ENCODE assay signal across 15 cellular contexts in genomic region chr12:6114476-6114870, GRCh38. TPM values are rescaled to one million over a fixed set of nuclear protein-coding genes. Genes with fewer than 3 reads are reported as not detected.
A peak's percentile ranks its signal among the peaks of the same experiment; 100 is the strongest.
DNase-seq lines count a peak whose midpoint lies in the region; ATAC-seq, FAIRE-seq and TF ChIP-seq lines count a peak whose summit lies in the region.
"Had no signal": no experiment of that assay in that cellular context is flagged by ENCODE, and none has a peak within 500 bp of the region (broad histone marks: within the 10 kb centered on the region; RNA-seq: fewer than 3 reads in every experiment).

No MANE protein-coding gene starts in this region.

- H3K9me3 ChIP-seq in IMR-90 (ENCODE audit: control insufficient read depth, insufficient read depth, low read length) (no peaks in the 10 kb centered on the region), lower lobe of right lung (no peaks in the 10 kb centered on the region), spleen (peaks cover 0 to 3% (median 0%) of the 10 kb centered on the region in 8 donors)

- peaks cover 2% of the 10 kb centered on the region for H3K4me1 ChIP-seq in IMR-90 (ENCODE audit: control insufficient read depth, insufficient read depth, low read length)
- peaks cover 21% of the 10 kb centered on the region for H3K4me1 ChIP-seq in lower lobe of right lung
- peaks cover 0 to 53% (median 13%) of the 10 kb centered on the region in 6 donors for H3K4me1 ChIP-seq in spleen
- H3K4me1 ChIP-seq: BLaER1 had no signal

- no peak overlapping the region for H2AFZ ChIP-seq in IMR-90 (replicated peaks; ENCODE audit: low read length, poor library complexity)

- H3K18ac ChIP-seq in IMR-90 (ENCODE audit: low read depth, low read length), result no peak overlapping the region

- H3K4me2 ChIP-seq in IMR-90 (ENCODE audit: low read depth, low read length), result no peak overlapping the region
- H3K4me2 ChIP-seq: BLaER1 had no signal

- H4K91ac ChIP-seq in IMR-90 (ENCODE audit: insufficient read depth, low read depth, low read length), result no peak overlapping the region

- H3K14ac ChIP-seq in IMR-90 (replicated peaks; ENCODE audit: low read depth, low read length), result no peak overlapping the region

- H2BK5ac ChIP-seq in IMR-90 (ENCODE audit: low read depth, low read length, poor library complexity, severe bottlenecking), result no peak overlapping the region

- H3K27me3 ChIP-seq in IMR-90 (ENCODE audit: control insufficient read depth, insufficient read depth, low read length), result no peaks in the 10 kb centered on the region; the same call in 1 of the 2 replicates
- H3K27me3 ChIP-seq in lower lobe of right lung (ENCODE audit: low read depth), result no peaks in the 10 kb centered on the region
- no peaks in the 10 kb centered on the region for H3K27me3 ChIP-seq in spleen (replicated peaks in 1 of 7)
- H3K27me3 ChIP-seq: BLaER1, MG63 had no signal

- H3K4me3 ChIP-seq in IMR-90 (ENCODE audit: insufficient read depth, low read depth, low read length) (no peak overlapping the region), lower lobe of right lung (no peak overlapping the region), spleen (no peak overlapping the region)
- H3K4me3 ChIP-seq: BLaER1, MG63 had no signal

- no peak overlapping the region for H2BK15ac ChIP-seq in IMR-90 (ENCODE audit: low read depth, low read length)

- dilution Hi-C loops in IMR-90 (cut with HindIII; ENCODE audit: low sequenced_read_pairs, unreplicated experiment), result no loop called here

- no peak overlapping the region for H4K8ac ChIP-seq in IMR-90 (ENCODE audit: low read depth in 2 of 2, low read length in 2 of 2)

- intact Hi-C loops in IMR-90 (cut with micrococcal nuclease), result no loop called here
- intact Hi-C loops in lower lobe of right lung (cut with DNase I), result no loop called here
- intact Hi-C loops in spleen (cut with DNase I; ENCODE audit: low total_unique reads), result no loop called here

- H2AK5ac ChIP-seq in IMR-90 (ENCODE audit: low read depth, low read length), result no peak overlapping the region

- TF ChIP-seq CTCF in IMR-90 (conservative IDR thresholded peaks at IDR 0.05; ENCODE audit: low read depth, low read length), result no peak
- TF ChIP-seq CTCF in lower lobe of right lung (IDR thresholded peaks at IDR 0.05), result no peak
- TF ChIP-seq CTCF in spleen (IDR thresholded peaks at IDR 0.05 in 8 of 11, conservative IDR thresholded peaks at IDR 0.05 in 3 of 11), result no peak

- peak overlapping the region; percentile 6 for H2AK9ac ChIP-seq in IMR-90 (replicated peaks; ENCODE audit: low read depth, low read length, poor library complexity)

- H2BK120ac ChIP-seq in IMR-90 (ENCODE audit: low read depth, low read length), result no peak overlapping the region

- H2BK20ac ChIP-seq in IMR-90 (ENCODE audit: low read depth, low read length), result no peak overlapping the region

- no peak overlapping the region for H3K9ac ChIP-seq in IMR-90 (ENCODE audit: low read depth, low read length)
- H3K9ac ChIP-seq: BLaER1 had no signal

- CTCF ChIA-PET in IMR-90 (lab: Yijun Ruan, JAX), result interaction anchor here (0.5 to 1.0 kb wide), 4 partner anchors 20 to 170 kb away, joined by 3 read pairs; no protein-coding TSS in a partner anchor

- no peaks in the 10 kb centered on the region for H3K79me1 ChIP-seq in IMR-90 (ENCODE audit: low read depth in 1 of 2, low read length in 2 of 2)

- in situ Hi-C loops in IMR-90 (cut with MboI; ENCODE audit: low sequenced_read_pairs), result no loop called here

- FAIRE-seq in GM19239 (lab: Jason Lieb, UNC), result no peak
- FAIRE-seq: H54 had no signal

- no peak for TF ChIP-seq POLR2A in IMR-90 (IDR thresholded peaks at IDR 0.05; ENCODE audit: low read depth, low read length)
- TF ChIP-seq POLR2A in spleen (IDR thresholded peaks at IDR 0.05), result no peak

- no peaks in the 10 kb centered on the region for H3K9me1 ChIP-seq in IMR-90 (ENCODE audit: insufficient read depth, low read length)

- BruUV-seq in IMR-90 (replicated peaks; lab: Mats Ljungman, UMichigan), result no TSS peak

- TF ChIP-seq RAD21 in IMR-90 (IDR thresholded peaks at IDR 0.05; ENCODE audit: low read length), result no peak

- H3K4ac ChIP-seq in IMR-90 (ENCODE audit: low read depth, low read length), result no peak overlapping the region

- no peak overlapping the region for H3K56ac ChIP-seq in IMR-90 (ENCODE audit: extremely low read depth, insufficient read depth, low read length)

- ATAC-seq in IMR-90 (ENCODE audit: low read depth) (no peak), lower lobe of right lung (peak in 1 of 2 donors; percentile 25), GM19351 (IDR thresholded peaks at IDR 0.05; ENCODE audit: unreplicated experiment) (no peak)

- H3K36me3 ChIP-seq in IMR-90 (ENCODE audit: control insufficient read depth, insufficient read depth, low read length) (no peaks in the 10 kb centered on the region), lower lobe of right lung (no peaks in the 10 kb centered on the region), spleen (peaks cover 0 to 12% (median 3%) of the 10 kb centered on the region in 6 donors)
- H3K36me3 ChIP-seq: BLaER1, MG63 had no signal

- no peak overlapping the region for H3K23ac ChIP-seq in IMR-90 (ENCODE audit: low read depth, low read length)

- H4K5ac ChIP-seq in IMR-90 (ENCODE audit: low read depth, low read length), result no peak overlapping the region

- DNase-seq in IMR-90 (no peak), lower lobe of right lung (no peak), spleen (no peak), DMS 273 treated with DMSO at 0.1 percent for 48 hours (lab: John Stamatoyannopoulos, UW) (no peak), GM19239 (ENCODE audit: insufficient read length, low spot score) (no peak)
- DNase-seq: CD8-positive, alpha-beta memory T cell; MG63; NCI-H1092 treated with DMSO at 0.1 percent for 48 hours; NCI-H187; NCI-H774; SHP77 had no signal

- no peaks in the 10 kb centered on the region for H4K20me1 ChIP-seq in IMR-90 (ENCODE audit: insufficient read depth, low read length)
- H4K20me1 ChIP-seq: BLaER1 had no signal

- 100% methylated on average over 1 of the region's 6 CpGs; no CpG with 5 or more reads in 1 of the 2 experiments for WGBS in IMR-90 (ENCODE audit: extremely low coverage in 2 of 2, insufficient read length in 1 of 2), 2 experiments
- WGBS in spleen, 5 donors, result 58 to 86% (median 76%) methylated on average over 4 to 6 of the region's 6 CpGs

- H3K27ac ChIP-seq in IMR-90 (ENCODE audit: insufficient read depth, low read length) (no peak overlapping the region), cingulate gyrus (ENCODE audit: low read depth, low read length) (peak overlapping the region; percentile 10), lower lobe of right lung (peak overlapping the region; percentile 18), spleen (peak overlapping the region; percentile 0 to 88 (median 78))
- H3K27ac ChIP-seq: BLaER1 had no signal

- POLR2A ChIA-PET in IMR-90 (lab: Charles Lee; ENCODE audit: unreplicated experiment), result no interaction called here

TF ChIP-seq in IMR-90, 13 proteins besides CTCF, POLR2A, EP300 and RAD21:
- TF ChIP-seq SMC3 (IDR thresholded peaks at IDR 0.05; ENCODE audit: low read depth, low read length) (no peak), BHLHE40 (IDR thresholded peaks at IDR 0.05; ENCODE audit: low read depth, low read length) (no peak), CEBPB (IDR thresholded peaks at IDR 0.05; ENCODE audit: low read depth, low read length) (no peak), RCOR1 (IDR thresholded peaks at IDR 0.05; ENCODE audit: insufficient replicate concordance, low read length) (no peak), NFE2L2 (IDR thresholded peaks at IDR 0.05; ENCODE audit: low read depth, low read length) (no peak), FOS (IDR thresholded peaks at IDR 0.05; ENCODE audit: low read depth, low read length) (no peak), RFX5 (IDR thresholded peaks at IDR 0.05; ENCODE audit: low read depth, low read length) (no peak), CHD1 (IDR thresholded peaks at IDR 0.05; ENCODE audit: low read depth, low read length) (no peak), MAFK (IDR thresholded peaks at IDR 0.05; ENCODE audit: low read depth, low read length) (no peak), MAZ (IDR thresholded peaks at IDR 0.05; ENCODE audit: borderline replicate concordance, low read depth, low read length) (no peak), MXI1 (IDR thresholded peaks at IDR 0.05; ENCODE audit: borderline replicate concordance, low read depth, low read length) (no peak)
- TF ChIP-seq, protein P1, sequence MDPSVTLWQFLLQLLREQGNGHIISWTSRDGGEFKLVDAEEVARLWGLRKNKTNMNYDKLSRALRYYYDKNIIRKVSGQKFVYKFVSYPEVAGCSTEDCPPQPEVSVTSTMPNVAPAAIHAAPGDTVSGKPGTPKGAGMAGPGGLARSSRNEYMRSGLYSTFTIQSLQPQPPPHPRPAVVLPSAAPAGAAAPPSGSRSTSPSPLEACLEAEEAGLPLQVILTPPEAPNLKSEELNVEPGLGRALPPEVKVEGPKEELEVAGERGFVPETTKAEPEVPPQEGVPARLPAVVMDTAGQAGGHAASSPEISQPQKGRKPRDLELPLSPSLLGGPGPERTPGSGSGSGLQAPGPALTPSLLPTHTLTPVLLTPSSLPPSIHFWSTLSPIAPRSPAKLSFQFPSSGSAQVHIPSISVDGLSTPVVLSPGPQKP (IDR thresholded peaks at IDR 0.05; ENCODE audit: borderline replicate concordance, low read depth, low read length), result no peak
- TF ChIP-seq, protein P2, sequence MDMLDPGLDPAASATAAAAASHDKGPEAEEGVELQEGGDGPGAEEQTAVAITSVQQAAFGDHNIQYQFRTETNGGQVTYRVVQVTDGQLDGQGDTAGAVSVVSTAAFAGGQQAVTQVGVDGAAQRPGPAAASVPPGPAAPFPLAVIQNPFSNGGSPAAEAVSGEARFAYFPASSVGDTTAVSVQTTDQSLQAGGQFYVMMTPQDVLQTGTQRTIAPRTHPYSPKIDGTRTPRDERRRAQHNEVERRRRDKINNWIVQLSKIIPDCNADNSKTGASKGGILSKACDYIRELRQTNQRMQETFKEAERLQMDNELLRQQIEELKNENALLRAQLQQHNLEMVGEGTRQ (IDR thresholded peaks at IDR 0.05; ENCODE audit: low read depth, low read length), result no peak

RNA-seq across cellular contexts. Expression of gene VWF, which starts 10.0 kb away (rescaled TPM):
- under 0.01 TPM in 2 replicates for total RNA-seq in IMR-90 (2012; rRNA removed)
- polyA plus RNA-seq in IMR-90 (2012; rRNA removed), result 0.09 and 0.10 TPM in 2 replicates
- polyA plus RNA-seq in IMR-90 (2012; cell fraction: cytosol; rRNA removed), result 0.04 and 0.11 TPM in 2 replicates
- 0.14 and 0.34 TPM in 2 replicates for polyA plus RNA-seq in IMR-90 (2012; cell fraction: nucleus; rRNA removed; ENCODE audit: low replicate concordance)
- 468 TPM for total RNA-seq in lower lobe of right lung
- 100 to 1,000 TPM; 272 to 957 (median 395) TPM for total RNA-seq in spleen
- 10 to 100 TPM; 12.9 to 38.6 (median 15.5) TPM for polyA plus RNA-seq in spleen
- polyA plus RNA-seq: CD8-positive, alpha-beta memory T cell had no signal

Comparison
In these comparisons a context has a peak if more than half of its experiments do, and no peak if none do; other contexts are left out.
1. RNA of gene VWF, which starts 10.0 kb away (total RNA-seq): 468 TPM in lower lobe of right lung (single experiment) and 272 to 957 TPM in spleen; under 0.01 TPM in IMR-90; every median in the first group is over 100 times any median in the second.